Comparison of ENCODE assay signal across 2 cellular contexts in the genomic region with DNA sequence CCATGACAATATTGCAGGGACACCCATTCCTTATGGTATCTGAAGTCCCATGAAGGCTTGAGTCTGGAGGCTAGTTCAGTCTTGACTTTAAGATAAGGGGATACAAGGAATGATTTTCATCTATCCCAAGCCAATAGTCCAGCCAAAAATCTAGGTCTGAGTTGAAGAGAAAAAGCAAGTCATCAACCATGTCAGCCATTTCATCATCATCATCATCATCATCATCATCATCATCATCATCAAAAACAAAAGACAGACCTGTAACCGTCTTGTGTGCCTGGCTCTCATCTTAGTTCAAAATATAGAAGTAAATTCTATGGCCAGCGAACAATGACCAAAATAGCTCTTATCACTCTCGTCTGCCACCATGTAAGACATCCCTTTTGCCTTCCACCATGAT. TPM values are rescaled to one million over a fixed set of nuclear protein-coding genes. Genes with fewer than 3 reads are reported as not detected.
"Had no signal": no experiment of that assay in that cellular context is flagged by ENCODE, and none has a peak within 500 bp of the region (broad histone marks: within the 10 kb centered on the region; RNA-seq: fewer than 3 reads in every experiment).

No MANE protein-coding gene starts in this region.

RNA-seq across cellular contexts. Expression of a gene that starts 59.5 kb away (rescaled TPM):
- total RNA-seq: G401, GM12878 had no signal
- polyA plus RNA-seq: GM12878 had no signal
